ENCODE assay signal across 10 cellular contexts in the genomic region with DNA sequence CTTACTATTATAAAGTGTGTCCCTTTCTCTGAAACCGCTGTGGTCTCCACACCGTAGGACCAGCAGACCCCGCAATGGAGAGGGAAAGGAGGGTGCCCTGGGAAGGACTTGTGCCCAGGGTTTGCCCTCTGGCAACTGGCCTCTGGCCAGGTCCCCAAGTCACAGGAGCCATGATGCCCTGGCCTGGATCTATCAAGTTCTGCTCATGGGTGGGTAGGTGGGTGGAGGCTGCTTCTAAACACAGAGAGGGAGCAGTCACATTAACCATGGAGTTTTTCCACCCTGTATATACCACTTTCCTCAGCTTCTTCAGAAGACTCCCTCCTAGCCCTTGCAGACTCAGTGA. TPM values are rescaled to one million over a fixed set of nuclear protein-coding genes. Genes with fewer than 3 reads are reported as not detected.
A peak's percentile ranks its signal among the peaks of the same experiment; 100 is the strongest.
DNase-seq lines count a peak whose midpoint lies in the region; ATAC-seq, FAIRE-seq and TF ChIP-seq lines count a peak whose summit lies in the region.
"Had no signal": no experiment of that assay in that cellular context is flagged by ENCODE, and none has a peak within 500 bp of the region (broad histone marks: within the 10 kb centered on the region; RNA-seq: fewer than 3 reads in every experiment).

No MANE protein-coding gene starts in this region.

- CTCF ChIA-PET in AG04449 (lab: Yijun Ruan, JAX) = interaction anchor here (13.7 to 23.4 kb wide), 3 partner anchors 24 to 62 kb away, joined by 237 to 822 read pairs (median 781); partner anchors contain the start of genes PNMT, PPP1R1B, STARD3 and TCAP

- intact Hi-C loops in activated T-helper 1 cell treated with anti-CD3 and anti-CD28 coated beads, Interleukin-12 subunit alpha, Interleukin-12 subunit beta, Interleukin-2, Interleukin-4 antibody, amounts not matched to agents 30 ng/mL and 10 ng/mL and 1 ng/mL, durations not matched to agents 14 hours and 24 hours and 36 hours (cut with micrococcal nuclease) = no loop called here
- intact Hi-C loops in left lung (cut with DNase I) = no loop called here

- peak; percentile 51 for FAIRE-seq in GM12892 (lab: Jason Lieb, UNC)

- TF ChIP-seq POLR2A in GM12892 (IDR thresholded peaks at IDR 0.05; ENCODE audit: low read depth, low read length) = no peak

- peaks cover 4% of the 10 kb centered on the region for H3K4me1 Mint-ChIP-seq in activated T-helper 1 cell treated with anti-CD3 and anti-CD28 coated beads, Interleukin-12 subunit alpha, Interleukin-12 subunit beta, Interleukin-2, Interleukin-4 antibody, amounts not matched to agents 30 ng/mL and 10 ng/mL and 1 ng/mL, durations not matched to agents 14 hours and 24 hours and 36 hours (ENCODE audit: low read depth)

- peak overlapping the region; percentile 53 for H3K4me3 Mint-ChIP-seq in activated T-helper 1 cell treated with anti-CD3 and anti-CD28 coated beads, Interleukin-12 subunit alpha, Interleukin-12 subunit beta, Interleukin-2, Interleukin-4 antibody, amounts not matched to agents 30 ng/mL and 10 ng/mL and 1 ng/mL, durations not matched to agents 14 hours and 24 hours and 36 hours

- H3K27ac ChIP-seq in mucosa of rectum (ENCODE audit: low read depth in 2 of 2, low read length in 2 of 2) (no peak overlapping the region), left lung (no peak overlapping the region)

- peaks cover 11 to 23% of the 10 kb centered on the region in 2 donors for H3K27me3 ChIP-seq in mucosa of rectum (ENCODE audit: control insufficient read depth in 2 of 2, insufficient read depth in 2 of 2, low read length in 2 of 2)
- peaks cover 0 to 84% of the 10 kb centered on the region in 2 donors for H3K27me3 ChIP-seq in left lung

- DNase-seq in AG04449 (ENCODE audit: low read depth, low spot score) (no peak), GM12892 (ENCODE audit: insufficient read length) (no peak), A172 (ENCODE audit: low spot score) (no peak), left lung (no peak)
- no peak for DNase-seq in activated T-helper 1 cell treated with anti-CD3 and anti-CD28 coated beads, Interleukin-12 subunit alpha, Interleukin-12 subunit beta, Interleukin-2, Interleukin-4 antibody, amounts not matched to agents 30 ng/mL and 10 ng/mL and 1 ng/mL, durations not matched to agents 14 hours and 24 hours and 36 hours (ENCODE audit: low spot score)

- H3K9me3 Mint-ChIP-seq in activated T-helper 1 cell treated with anti-CD3 and anti-CD28 coated beads, Interleukin-12 subunit alpha, Interleukin-12 subunit beta, Interleukin-2, Interleukin-4 antibody, amounts not matched to agents 30 ng/mL and 10 ng/mL and 1 ng/mL, durations not matched to agents 14 hours and 24 hours and 36 hours = no peaks in the 10 kb centered on the region

- no peaks in the 10 kb centered on the region for H3K36me3 Mint-ChIP-seq in activated T-helper 1 cell treated with anti-CD3 and anti-CD28 coated beads, Interleukin-12 subunit alpha, Interleukin-12 subunit beta, Interleukin-2, Interleukin-4 antibody, amounts not matched to agents 30 ng/mL and 10 ng/mL and 1 ng/mL, durations not matched to agents 14 hours and 24 hours and 36 hours (ENCODE audit: low read depth)

- H3K27me3 Mint-ChIP-seq in activated T-helper 1 cell treated with anti-CD3 and anti-CD28 coated beads, Interleukin-12 subunit alpha, Interleukin-12 subunit beta, Interleukin-2, Interleukin-4 antibody, amounts not matched to agents 30 ng/mL and 10 ng/mL and 1 ng/mL, durations not matched to agents 14 hours and 24 hours and 36 hours (ENCODE audit: insufficient read depth) = peaks cover 69% of the 10 kb centered on the region

- no peak for TF ChIP-seq CTCF in AG04449 (IDR thresholded peaks at IDR 0.05; ENCODE audit: insufficient read depth, low read length, missing control alignments)
- no peak for TF ChIP-seq CTCF in left lung (IDR thresholded peaks at IDR 0.05)

- H3K9me3 ChIP-seq in mucosa of rectum (ENCODE audit: control insufficient read depth in 2 of 2, low read length in 2 of 2) (no peaks in the 10 kb centered on the region), left lung (no peaks in the 10 kb centered on the region)

- H3K36me3 ChIP-seq in mucosa of rectum (ENCODE audit: control insufficient read depth in 2 of 2, insufficient read depth in 2 of 2, low read length in 2 of 2) (no peaks in the 10 kb centered on the region), left lung (no peaks in the 10 kb centered on the region)

- H3K4me3 ChIP-seq in AG04449 (ENCODE audit: low read depth, low read length) (peak overlapping the region; percentile 57), mucosa of rectum (ENCODE audit: low read length in 2 of 2) (peak overlapping the region; percentile 53 to 55), left lung (peak overlapping the region in 1 of 2 donors; percentile 43)

- peaks cover 12 to 17% of the 10 kb centered on the region in 2 donors for H3K4me1 ChIP-seq in mucosa of rectum (ENCODE audit: control insufficient read depth in 2 of 2, insufficient read depth in 2 of 2, low read length in 2 of 2)
- peaks cover 0 to 17% of the 10 kb centered on the region in 2 donors for H3K4me1 ChIP-seq in left lung

- POLR2A ChIA-PET in AG04449 (lab: Yijun Ruan, JAX) = interaction anchor here (0.7 kb wide), 1 partner anchor 130 kb away, joined by 3 read pairs; no protein-coding TSS in a partner anchor

- no peak overlapping the region for H3K27ac Mint-ChIP-seq in activated T-helper 1 cell treated with anti-CD3 and anti-CD28 coated beads, Interleukin-12 subunit alpha, Interleukin-12 subunit beta, Interleukin-2, Interleukin-4 antibody, amounts not matched to agents 30 ng/mL and 10 ng/mL and 1 ng/mL, durations not matched to agents 14 hours and 24 hours and 36 hours
- H3K27ac Mint-ChIP-seq: T-helper 17 cell had no signal

- H3K9ac ChIP-seq in mucosa of rectum (ENCODE audit: low read depth in 1 of 2, low read length in 2 of 2) = no peak overlapping the region

- ATAC-seq in GM19328 (IDR thresholded peaks at IDR 0.05; ENCODE audit: unreplicated experiment) (no peak), left lung (no peak)
- no peak for ATAC-seq in activated CD4-positive, CD25-positive, alpha-beta regulatory T cell treated with anti-CD3 and anti-CD28 coated beads, Interleukin-2, amount 50 U/mL, for 24 hours

RNA-seq across cellular contexts. Expression of gene NEUROD2, which starts 9.4 kb away (rescaled TPM):
- polyA plus RNA-seq in GM12892 (2012; ENCODE audit: missing spikeins) = 0.04 TPM
- not detected in 2 replicates for total RNA-seq in activated T-helper 1 cell treated with anti-CD3 and anti-CD28 coated beads, Interleukin-12 subunit alpha, Interleukin-12 subunit beta, Interleukin-2, Interleukin-4 antibody, amounts not matched to agents 30 ng/mL and 10 ng/mL and 1 ng/mL, durations not matched to agents 14 hours and 24 hours and 36 hours
- total RNA-seq in A172 (2014; rRNA removed; shearing (Covaris generic)) = not detected in 2 replicates
- total RNA-seq in left lung = not detected
- total RNA-seq: T-helper 17 cell had no signal

RNA-seq across cellular contexts. Expression of gene PPP1R1B, which starts 9.7 kb away (rescaled TPM):
- not detected for polyA plus RNA-seq in GM12892 (2012; ENCODE audit: missing spikeins)
- total RNA-seq in activated T-helper 1 cell treated with anti-CD3 and anti-CD28 coated beads, Interleukin-12 subunit alpha, Interleukin-12 subunit beta, Interleukin-2, Interleukin-4 antibody, amounts not matched to agents 30 ng/mL and 10 ng/mL and 1 ng/mL, durations not matched to agents 14 hours and 24 hours and 36 hours = not detected in 2 replicates
- total RNA-seq in A172 (2014; rRNA removed; shearing (Covaris generic)) = not detected in 2 replicates
- total RNA-seq in left lung = 10 to 100 TPM; 10.6 to 29.7 TPM
- total RNA-seq: mononuclear cell had no signal

RNA-seq across cellular contexts. Expression of gene STARD3, which starts 19.9 kb away (rescaled TPM):
- 14.4 TPM for polyA plus RNA-seq in GM12892 (2012; ENCODE audit: missing spikeins)
- 54.7 and 65.3 TPM in 2 replicates for total RNA-seq in activated T-helper 1 cell treated with anti-CD3 and anti-CD28 coated beads, Interleukin-12 subunit alpha, Interleukin-12 subunit beta, Interleukin-2, Interleukin-4 antibody, amounts not matched to agents 30 ng/mL and 10 ng/mL and 1 ng/mL, durations not matched to agents 14 hours and 24 hours and 36 hours
- 35.1 and 42.9 TPM in 2 replicates for total RNA-seq in A172 (2014; rRNA removed; shearing (Covaris generic))
- total RNA-seq in left lung = 10 to 100 TPM; 57.2 to 66.1 TPM

RNA-seq across cellular contexts. Expression of gene TCAP, which starts 48.1 kb away (rescaled TPM):
- 0.19 TPM for polyA plus RNA-seq in GM12892 (2012; ENCODE audit: missing spikeins)
- 0.96 and 1.4 TPM in 2 replicates for total RNA-seq in activated T-helper 1 cell treated with anti-CD3 and anti-CD28 coated beads, Interleukin-12 subunit alpha, Interleukin-12 subunit beta, Interleukin-2, Interleukin-4 antibody, amounts not matched to agents 30 ng/mL and 10 ng/mL and 1 ng/mL, durations not matched to agents 14 hours and 24 hours and 36 hours
- 0.19 and 0.26 TPM in 2 replicates for total RNA-seq in A172 (2014; rRNA removed; shearing (Covaris generic))
- total RNA-seq in left lung = 1 to 10 TPM; 2.0 to 2.6 TPM

RNA-seq across cellular contexts. Expression of gene PNMT, which starts 51.2 kb away (rescaled TPM):
- not detected for polyA plus RNA-seq in GM12892 (2012; ENCODE audit: missing spikeins)
- total RNA-seq in activated T-helper 1 cell treated with anti-CD3 and anti-CD28 coated beads, Interleukin-12 subunit alpha, Interleukin-12 subunit beta, Interleukin-2, Interleukin-4 antibody, amounts not matched to agents 30 ng/mL and 10 ng/mL and 1 ng/mL, durations not matched to agents 14 hours and 24 hours and 36 hours = not detected in 2 replicates
- total RNA-seq in A172 (2014; rRNA removed; shearing (Covaris generic)) = not detected in 2 replicates
- under 1 TPM; 0.38 to 0.58 TPM for total RNA-seq in left lung
- total RNA-seq: mononuclear cell, T-helper 17 cell had no signal

Comparison
In these comparisons a context has a peak if more than half of its experiments do, and no peak if none do; other contexts are left out.
1. RNA of gene PPP1R1B, which starts 9.7 kb away (total RNA-seq): 10.6 to 29.7 TPM in left lung; not detected in activated T-helper 1 cell treated with anti-CD3 and anti-CD28 coated beads, Interleukin-12 subunit alpha, Interleukin-12 subunit beta, Interleukin-2, Interleukin-4 antibody, amounts not matched to agents 30 ng/mL and 10 ng/mL and 1 ng/mL, durations not matched to agents 14 hours and 24 hours and 36 hours and not detected in A172; every median in the first group is over 10 times any median in the second.